In the genomic region with DNA sequence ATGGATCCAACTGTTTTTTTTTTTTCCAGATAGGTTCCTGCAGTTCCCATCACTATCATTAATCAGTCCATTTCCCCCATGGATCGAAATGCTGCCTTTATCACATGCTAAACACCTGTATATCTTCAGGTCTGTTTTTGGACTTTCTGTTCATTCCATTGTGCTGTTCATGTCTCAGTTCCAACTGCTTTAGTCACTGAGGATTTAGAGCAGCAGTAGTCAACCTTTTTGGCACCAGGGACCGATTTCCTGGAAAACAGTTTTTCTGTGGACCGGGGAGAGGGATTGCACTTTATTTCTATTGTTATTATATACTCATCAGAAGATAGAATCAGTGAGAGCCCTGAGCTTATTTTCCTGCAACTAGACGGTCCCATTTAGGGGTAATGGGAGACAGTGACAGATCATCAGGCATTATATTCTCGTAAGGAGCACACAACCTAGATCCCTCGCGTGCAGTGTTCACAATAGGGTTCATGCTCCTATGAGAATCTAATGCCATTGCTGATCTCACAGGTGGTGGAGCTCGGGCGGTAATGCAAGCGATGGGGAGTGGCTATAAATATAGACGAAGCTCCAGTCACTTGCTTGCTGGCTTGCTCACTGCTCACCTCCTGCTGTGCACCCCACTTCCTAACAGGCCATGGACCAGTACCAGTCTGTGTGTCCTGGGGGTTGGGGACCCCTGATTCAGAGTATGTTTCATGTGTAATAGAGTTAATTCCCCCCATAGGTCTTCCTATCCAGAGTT, we compare ENCODE assay signal across 18 cellular contexts. TPM values are rescaled to one million over a fixed set of nuclear protein-coding genes. Genes with fewer than 3 reads are reported as not detected.
DNase-seq lines count a peak whose midpoint lies in the region; TF ChIP-seq lines count a peak whose summit lies in the region.
"Had no signal": no experiment of that assay in that cellular context is flagged by ENCODE, and none has a peak within 500 bp of the region (broad histone marks: within the 10 kb centered on the region; RNA-seq: fewer than 3 reads in every experiment).

No MANE protein-coding gene starts in this region.

- DNase-seq in cardiac muscle cell (ENCODE audit: low read depth in 1 of 2, low spot score in 1 of 2) (no peak), cardiac septum (ENCODE audit: low spot score) (no peak), coronary artery (ENCODE audit: low spot score) (no peak), NCI-H1436 treated with DMSO at 0.1 percent for 48 hours (lab: John Stamatoyannopoulos, UW) (no peak), islet precursor cell (no peak), progenitor cell of endocrine pancreas (ENCODE audit: low spot score, unreplicated experiment) (no peak), Peyer's patch (no peak)
- DNase-seq: CD8-positive, alpha-beta memory T cell; DMS79; MV-4-11; NCI-H1417; NCI-H2029 treated with DMSO at 0.1 percent for 48 hours; NCI-H510A; NCI-H82 had no signal

- H3K9me3 ChIP-seq in cardiac muscle cell (ENCODE audit: low read depth) (no peaks in the 10 kb centered on the region), muscle layer of duodenum (ENCODE audit: control insufficient read depth in 1 of 2, low read length in 2 of 2) (no peaks in the 10 kb centered on the region), Peyer's patch (no peaks in the 10 kb centered on the region)
- H3K9me3 ChIP-seq: HAP-1 had no signal

- no peak for TF ChIP-seq POLR2A in Peyer's patch (IDR thresholded peaks at IDR 0.05)

- no peaks in the 10 kb centered on the region for H3K4me1 Mint-ChIP-seq in progenitor cell of endocrine pancreas (ENCODE audit: low read depth)
- H3K4me1 Mint-ChIP-seq: CD8-positive, alpha-beta memory T cell had no signal

- intact Hi-C loops in cardiac septum (cut with DNase I), result no loop called here

- H3K4me3 Mint-ChIP-seq in progenitor cell of endocrine pancreas (ENCODE audit: low read depth), result no peak overlapping the region
- H3K4me3 Mint-ChIP-seq: CD8-positive, alpha-beta memory T cell had no signal

- no peak overlapping the region for H3K27ac Mint-ChIP-seq in progenitor cell of endocrine pancreas
- H3K27ac Mint-ChIP-seq: CD8-positive, alpha-beta memory T cell had no signal

- H3K4me3 ChIP-seq in cardiac muscle cell (no peak overlapping the region), coronary artery (peak overlapping the region; percentile 40), muscle layer of duodenum (ENCODE audit: low read depth in 1 of 2, low read length in 2 of 2) (no peak overlapping the region), Peyer's patch (no peak overlapping the region)
- H3K4me3 ChIP-seq: BLaER1 treated with 17β-estradiol and CSF1 and Interleukin-3, amounts not matched to agents 10 nM and 100 nM; HAP-1 had no signal

- peaks cover 35% of the 10 kb centered on the region for H3K36me3 Mint-ChIP-seq in progenitor cell of endocrine pancreas (ENCODE audit: insufficient read depth)
- H3K36me3 Mint-ChIP-seq: CD8-positive, alpha-beta memory T cell had no signal

- peaks cover 3% of the 10 kb centered on the region for H3K4me1 ChIP-seq in cardiac muscle cell (ENCODE audit: low read depth)
- H3K4me1 ChIP-seq in muscle layer of duodenum (ENCODE audit: control insufficient read depth in 1 of 2, insufficient read depth in 2 of 2, low read length in 2 of 2), result peaks cover 0 to 9% of the 10 kb centered on the region in 2 donors
- H3K4me1 ChIP-seq in Peyer's patch, result no peaks in the 10 kb centered on the region
- H3K4me1 ChIP-seq: HAP-1 had no signal

- peaks cover 15% of the 10 kb centered on the region for H3K9me3 Mint-ChIP-seq in progenitor cell of endocrine pancreas (ENCODE audit: low read depth)
- H3K9me3 Mint-ChIP-seq: CD8-positive, alpha-beta memory T cell had no signal

- no peaks in the 10 kb centered on the region for H3K27me3 ChIP-seq in cardiac muscle cell
- H3K27me3 ChIP-seq in muscle layer of duodenum (ENCODE audit: low read depth, low read length), result no peaks in the 10 kb centered on the region
- no peaks in the 10 kb centered on the region for H3K27me3 ChIP-seq in Peyer's patch
- H3K27me3 ChIP-seq: BLaER1 treated with 17β-estradiol and CSF1 and Interleukin-3, amounts not matched to agents 10 nM and 100 nM had no signal

- H3K27me3 Mint-ChIP-seq in progenitor cell of endocrine pancreas, result no peaks in the 10 kb centered on the region

- H3K36me3 ChIP-seq in cardiac muscle cell, result peaks cover 4% of the 10 kb centered on the region
- no peaks in the 10 kb centered on the region for H3K36me3 ChIP-seq in muscle layer of duodenum (ENCODE audit: control insufficient read depth in 1 of 2, insufficient read depth in 2 of 2, low read length in 2 of 2)
- no peaks in the 10 kb centered on the region for H3K36me3 ChIP-seq in Peyer's patch
- H3K36me3 ChIP-seq: HAP-1 had no signal

- peak overlapping the region; percentile 59 for H3K27ac ChIP-seq in cardiac muscle cell
- peak overlapping the region in 1 of 2 donors; percentile 48 for H3K27ac ChIP-seq in coronary artery
- H3K27ac ChIP-seq in muscle layer of duodenum (ENCODE audit: low read length), result peak overlapping the region; percentile 35
- peak overlapping the region in 1 of 4 donors; percentile 15 for H3K27ac ChIP-seq in Peyer's patch
- H3K27ac ChIP-seq: BLaER1 treated with 17β-estradiol and CSF1 and Interleukin-3, amounts not matched to agents 10 nM and 100 nM; HL-60 had no signal

- TF ChIP-seq CTCF in cardiac muscle cell (IDR thresholded peaks at IDR 0.05; ENCODE audit: low read depth, low read length) (no peak), coronary artery (IDR thresholded peaks at IDR 0.05) (no peak), progenitor cell of endocrine pancreas (IDR thresholded peaks at IDR 0.05; ENCODE audit: unreplicated experiment) (no peak), Peyer's patch (IDR thresholded peaks at IDR 0.05) (no peak)

RNA-seq across cellular contexts. Expression of a gene that starts 46.0 kb away (rescaled TPM):
- 95.7 and 106 TPM in 2 replicates for total RNA-seq in cardiac muscle cell
- polyA plus RNA-seq in cardiac muscle cell, result 262 and 328 TPM in 2 replicates
- 120 TPM for total RNA-seq in cardiac septum
- total RNA-seq in progenitor cell of endocrine pancreas, result 15.4 and 15.5 TPM in 2 replicates
- 1 to 10 TPM; 1.7 to 3.2 (median 2.4) TPM for total RNA-seq in Peyer's patch
- total RNA-seq: CD8-positive, alpha-beta memory T cell had no signal
